Comparison of ENCODE assay signal across 8 cellular contexts in genomic region chr10:104268691-104269645, GRCh38. TPM values are rescaled to one million over a fixed set of nuclear protein-coding genes. Genes with fewer than 3 reads are reported as not detected.
A peak's percentile ranks its signal among the peaks of the same experiment; 100 is the strongest.
DNase-seq lines count a peak whose midpoint lies in the region; ATAC-seq, FAIRE-seq and TF ChIP-seq lines count a peak whose summit lies in the region.

Gene GSTO2 (plus strand): TSS chr10:104269184. CDS start chr10:104274916, 5,732 bp downstream.

- in situ Hi-C loops in HepG2 (cut with HindIII; ENCODE audit: extremely low pct_ligation_motif_present, low pct_unique_long_range_greater_than_20kb) = no loop called here

- peak; percentile 97 for FAIRE-seq in GM19239 (lab: Jason Lieb, UNC)
- FAIRE-seq in HepG2 (lab: Jason Lieb, UNC) = no peak

- H3K4me2 ChIP-seq in HepG2 (ENCODE audit: low read depth, low read length) = no peak within 1 kb of the TSS

- CTCF ChIA-PET in HepG2 (lab: Yijun Ruan, JAX; ENCODE audit: low intra/inter-chr PET ratio, low total read pairs) = no interaction called here

- TF ChIP-seq EP300 in HepG2 (IDR thresholded peaks at IDR 0.05; ENCODE audit: low read depth in 2 of 2, low read length in 2 of 2) (no peak), HepG2 (CRISPR knock-in tag; IDR thresholded peaks at IDR 0.05; ENCODE audit: borderline replicate concordance) (no peak)

- BruUV-seq in HepG2 (replicated peaks; lab: Mats Ljungman, UMichigan) = no TSS peak

- no peaks in the 10 kb centered on the region for H3K9me3 ChIP-seq in HepG2 (ENCODE audit: low read length)

- POLR2A ChIA-PET in HepG2 (lab: Yijun Ruan, JAX) = no interaction called here

- DNase-seq in AG20443 (ENCODE audit: low spot score) (peak; percentile 87), GM19239 (ENCODE audit: insufficient read length, low spot score) (peak; percentile 98), NCI-H526 (lab: John Stamatoyannopoulos, UW) (peak; percentile 95 to 96), dermis blood vessel endothelial cell (peak; percentile 100), HepG2 (ENCODE audit: low spot score) (no peak)
- peak; percentile 97 to 98 for DNase-seq in activated CD4-positive, alpha-beta T cell treated with anti-CD3 and anti-CD28 coated beads, Interleukin-2, amount 50 U/mL, for 4 hours
- DNase-seq in stimulated activated CD4-positive, alpha-beta T cell treated with anti-CD3 and anti-CD28 coated beads, Interleukin-2, amount 100 ng/mL, for 48 hours = peak; percentile 92 to 93

- H3K4me1 ChIP-seq in HepG2 (ENCODE audit: insufficient read depth, low read length) = peaks cover 23% of the 10 kb centered on the region

- H3K4me3 ChIP-seq in HepG2 (replicated peaks in 1 of 3; ENCODE audit: insufficient read depth in 1 of 3, low read depth in 2 of 3, low read length in 3 of 3) = no peak within 1 kb of the TSS

- no peaks in the 10 kb centered on the region for H3K79me2 ChIP-seq in HepG2 (ENCODE audit: insufficient read depth, low read length)

- H3K36me3 ChIP-seq in HepG2 (replicated peaks in 1 of 2; ENCODE audit: control insufficient read depth in 1 of 2, insufficient read depth in 2 of 2, low read length in 2 of 2) = peaks cover 13 to 53% of the 10 kb centered on the region in 2 experiments

- TF ChIP-seq CTCF in HepG2 (CRISPR knock-in tag; IDR thresholded peaks at IDR 0.05) = no peak

- no peak for TF ChIP-seq RAD21 in HepG2 (CRISPR knock-in tag; IDR thresholded peaks at IDR 0.05)

- H3K27me3 ChIP-seq in HepG2 (ENCODE audit: control insufficient read depth in 1 of 2, insufficient read depth in 2 of 2, low read length in 2 of 2) = no peaks in the 10 kb centered on the region

- intact Hi-C loops in HepG2 (cut with micrococcal nuclease; ENCODE audit: unreplicated experiment) = no loop called here

- H3K9ac ChIP-seq in HepG2 (ENCODE audit: insufficient read depth, low read depth, low read length) = no peak within 1 kb of the TSS

- no peak within 1 kb of the TSS for H2AFZ ChIP-seq in HepG2 (ENCODE audit: low read length)

- no peak within 1 kb of the TSS for H3K27ac ChIP-seq in HepG2 (ENCODE audit: extremely low read length, insufficient read depth, low read length)

- TF ChIP-seq POLR2A in HepG2 (IDR thresholded peaks at IDR 0.05; ENCODE audit: insufficient read depth in 1 of 2, low read depth in 2 of 2, low read length in 2 of 2) = no peak

- WGBS in HepG2 (ENCODE audit: low lambda C conversion rate) = 98% methylated on average over 50 of the region's 60 CpGs

- peaks cover 6% of the 10 kb centered on the region; the same call in 1 of the 2 replicates for H4K20me1 ChIP-seq in HepG2 (ENCODE audit: insufficient read depth, low read length)

- ATAC-seq in HG03442 (IDR thresholded peaks at IDR 0.05; ENCODE audit: unreplicated experiment) = peak; percentile 98
- ATAC-seq in HepG2 = no peak; the same call in 1 of the 3 replicates

TF ChIP-seq in HepG2, 621 proteins besides CTCF, POLR2A, EP300 and RAD21 (continues in another document):
- no peak for TF ChIP-seq ZNF615 (CRISPR knock-in tag; IDR thresholded peaks at IDR 0.05; ENCODE audit: borderline replicate concordance)
- TF ChIP-seq ZNF225 (CRISPR knock-in tag; IDR thresholded peaks at IDR 0.05) = no peak
- no peak for TF ChIP-seq CSRNP1 (CRISPR knock-in tag; IDR thresholded peaks at IDR 0.05)
- peak; percentile 46; the same call in 1 of the 2 replicates for TF ChIP-seq ZNF687 (CRISPR knock-in tag; IDR thresholded peaks at IDR 0.05)
- TF ChIP-seq AGO2 (optimal IDR thresholded peaks at IDR 0.05; ENCODE audit: low read depth, low read length) = peak; percentile 99
- TF ChIP-seq RNF219 (CRISPR knock-in tag; IDR thresholded peaks at IDR 0.05) = no peak
- TF ChIP-seq ZNF792 (CRISPR knock-in tag; IDR thresholded peaks at IDR 0.05) = no peak
- TF ChIP-seq PAX8 (CRISPR knock-in tag; IDR thresholded peaks at IDR 0.05; ENCODE audit: borderline replicate concordance) = no peak
- no peak for TF ChIP-seq NR1H2 (CRISPR knock-in tag; IDR thresholded peaks at IDR 0.05; ENCODE audit: borderline replicate concordance, low read depth)
- no peak for TF ChIP-seq CENPX (CRISPR knock-in tag; IDR thresholded peaks at IDR 0.05)
- no peak for TF ChIP-seq BORCS8-MEF2B (CRISPR knock-in tag; IDR thresholded peaks at IDR 0.05)
- TF ChIP-seq ZNF264 (CRISPR knock-in tag; IDR thresholded peaks at IDR 0.05) = no peak

RNA-seq across cellular contexts. Expression of gene GSTO2, which starts in this region (rescaled TPM):
- total RNA-seq in dermis blood vessel endothelial cell (0.51 and 0.85 TPM in 2 replicates), HepG2 (2016; rRNA removed; fragmentation: Illumina TruSeq; extraction: Trizol) (2.1 and 3.4 TPM in 2 replicates)
- 0.61 and 0.97 TPM in 2 replicates for total RNA-seq in HepG2 (2016; cell fraction: cytosol; rRNA removed; fragmentation: Illumina TruSeq; extraction: Trizol; ENCODE audit: low read depth)
- 1.9 and 2.5 TPM in 2 replicates for total RNA-seq in HepG2 (2016; cell fraction: insoluble cytoplasmic fraction; rRNA removed; fragmentation: Illumina TruSeq; extraction: Trizol)
- 1.3 and 2.6 TPM in 2 replicates for total RNA-seq in HepG2 (2016; cell fraction: membrane; rRNA removed; fragmentation: Illumina TruSeq; extraction: Trizol)
- total RNA-seq in HepG2 (2016; cell fraction: nucleus; rRNA removed; fragmentation: Illumina TruSeq; extraction: Trizol) = 2.4 and 3.2 TPM in 2 replicates
- polyA plus RNA-seq in HepG2 (2011; rRNA removed) = 5.8 and 7.9 TPM in 2 replicates
- polyA plus RNA-seq in HepG2 (2011; cell fraction: cytosol; rRNA removed) = 5.4 TPM in 2 replicates
- polyA plus RNA-seq in HepG2 (2011; cell fraction: nucleus; rRNA removed) = 3.2 and 4.7 TPM in 2 replicates
- 2.1 and 4.2 TPM in 2 replicates for polyA plus RNA-seq in HepG2 (2012)
- 1.1 and 1.5 TPM in 2 replicates for polyA plus RNA-seq in HepG2 (2016; cell fraction: cytosol; fragmentation: Illumina TruSeq; extraction: Trizol; ENCODE audit: low read depth)
- 1.4 and 1.8 TPM in 2 replicates for polyA plus RNA-seq in HepG2 (2016; cell fraction: insoluble cytoplasmic fraction; fragmentation: Illumina TruSeq; extraction: Trizol; ENCODE audit: low read depth)
- polyA plus RNA-seq in HepG2 (2016; cell fraction: membrane; fragmentation: Illumina TruSeq; extraction: Trizol; ENCODE audit: low read depth) = 1.1 and 1.6 TPM in 2 replicates
- 1.4 and 2.0 TPM in 2 replicates for polyA plus RNA-seq in HepG2 (2016; cell fraction: nucleus; fragmentation: Illumina TruSeq; extraction: Trizol; ENCODE audit: insufficient read depth, low read depth)
- 4.8 and 5.9 TPM in 2 replicates for polyA minus RNA-seq in HepG2 (2011; rRNA and poly(A)+ RNA removed; ENCODE audit: low replicate concordance)
- 0.99 and 3.0 TPM in 2 replicates for polyA minus RNA-seq in HepG2 (2011; cell fraction: cytosol; rRNA and poly(A)+ RNA removed)
- polyA minus RNA-seq in HepG2 (2011; cell fraction: nucleus; rRNA and poly(A)+ RNA removed) = 5.6 and 8.6 TPM in 2 replicates

Comparison
In these comparisons a context has a peak if more than half of its experiments do, and no peak if none do; other contexts are left out.
1. Peak in DNase-seq in dermis blood vessel endothelial cell; RNA of the gene not detected or under 1 TPM.